Comparison of ENCODE assay signal across 20 cellular contexts in genomic region chr2:73406996-73407395, GRCh38. TPM values are rescaled to one million over a fixed set of nuclear protein-coding genes. Genes with fewer than 3 reads are reported as not detected.
A peak's percentile ranks its signal among the peaks of the same experiment; 100 is the strongest.
DNase-seq lines count a peak whose midpoint lies in the region; ATAC-seq, FAIRE-seq and TF ChIP-seq lines count a peak whose summit lies in the region.
"Had no signal": no experiment of that assay in that cellular context is flagged by ENCODE, and none has a peak within 500 bp of the region (broad histone marks: within the 10 kb centered on the region; RNA-seq: fewer than 3 reads in every experiment).

No MANE protein-coding gene starts in this region.

- TF ChIP-seq CTCF in WERI-Rb-1 (IDR thresholded peaks at IDR 0.05; ENCODE audit: low read depth, low read length) (no peak), upper lobe of left lung (IDR thresholded peaks at IDR 0.05) (no peak)

- H3K4me1 ChIP-seq in upper lobe of left lung = no peaks in the 10 kb centered on the region
- H3K4me1 ChIP-seq: HAP-1 had no signal

- H3K27me3 ChIP-seq in WERI-Rb-1 (ENCODE audit: insufficient read depth, low read depth, severe bottlenecking) (no peaks in the 10 kb centered on the region), upper lobe of left lung (no peaks in the 10 kb centered on the region)

- 83 to 89% methylated on average over 2 of the region's 2 CpGs for WGBS in upper lobe of left lung, 2 donors

- TF ChIP-seq POLR2A in upper lobe of left lung (IDR thresholded peaks at IDR 0.05) = no peak

- FAIRE-seq in GM19239 (lab: Jason Lieb, UNC) = peak; percentile 14
- FAIRE-seq: GM12878, H54 had no signal

- no peak overlapping the region for H3K4me3 ChIP-seq in WERI-Rb-1 (ENCODE audit: low read depth, low read length)
- H3K4me3 ChIP-seq in upper lobe of left lung = no peak overlapping the region
- H3K4me3 ChIP-seq: HAP-1 had no signal

- peaks cover 9% of the 10 kb centered on the region for H3K9me3 ChIP-seq in WERI-Rb-1 (ENCODE audit: severe bottlenecking)
- peaks cover 0 to 10% (median 2%) of the 10 kb centered on the region in 4 donors for H3K9me3 ChIP-seq in upper lobe of left lung

- DNase-seq in GM19239 (ENCODE audit: insufficient read length, low spot score) (no peak), NCI-H524 treated with DMSO at 0.1 percent for 48 hours (lab: John Stamatoyannopoulos, UW) (peak; percentile 10), WERI-Rb-1 (peak; percentile 64), GM19240 (ENCODE audit: insufficient read length, low spot score) (no peak), NCI-H446 treated with DMSO at 0.1 percent for 48 hours (lab: John Stamatoyannopoulos, UW) (no peak), upper lobe of left lung (no peak)
- no peak for DNase-seq in activated CD8-positive, alpha-beta memory T cell treated with anti-CD3 and anti-CD28 coated beads, Interleukin-2, amount 50 U/mL, for 4 hours
- DNase-seq: C1 segment of cervical spinal cord; Calu3; CD4-positive, alpha-beta memory T cell; COR-L47; DMS 273 treated with DMSO at 0.1 percent for 48 hours; DMS79; EL; GDM1; GOT3; HFFc6 had no signal

- H3K36me3 ChIP-seq in WERI-Rb-1 (peaks cover 12% of the 10 kb centered on the region), upper lobe of left lung (no peaks in the 10 kb centered on the region)
- H3K36me3 ChIP-seq: HAP-1 had no signal

- H3K27ac ChIP-seq in WERI-Rb-1 (no peak overlapping the region), upper lobe of left lung (no peak overlapping the region)

- TF ChIP-seq EP300 in upper lobe of left lung (IDR thresholded peaks at IDR 0.05) = no peak

- ATAC-seq in upper lobe of left lung (ENCODE audit: low FRiP score in 2 of 2) = no peak
- ATAC-seq: GM12878 had no signal

RNA-seq across cellular contexts. Expression of gene ALMS1, which starts 21.4 kb away (rescaled TPM):
- total RNA-seq in upper lobe of left lung = 10 to 100 TPM; 15.2 to 56.6 (median 25.7) TPM

Comparison
In these comparisons a context has a peak if more than half of its experiments do, and no peak if none do; other contexts are left out.
1. DNase-seq: peak in NCI-H524 treated with DMSO at 0.1 percent for 48 hours (single experiment) and WERI-Rb-1 (single experiment); none in GM19239 (single experiment), activated CD8-positive, alpha-beta memory T cell treated with anti-CD3 and anti-CD28 coated beads, Interleukin-2, amount 50 U/mL, for 4 hours (single experiment), GM19240 (single experiment), NCI-H446 treated with DMSO at 0.1 percent for 48 hours (single experiment) and upper lobe of left lung (0 of 2).